6 cellular contexts compared by ENCODE assay signal in genomic region chr19:46616631-46617322, GRCh38. TPM values are rescaled to one million over a fixed set of nuclear protein-coding genes. Genes with fewer than 3 reads are reported as not detected.
DNase-seq lines count a peak whose midpoint lies in the region; ATAC-seq and TF ChIP-seq lines count a peak whose summit lies in the region.

No MANE protein-coding gene starts in this region.

- H3K9me3 ChIP-seq in PC-3 (ENCODE audit: low read length) (no peaks in the 10 kb centered on the region), smooth muscle cell (replicated peaks; ENCODE audit: low read depth) (no peaks in the 10 kb centered on the region)
- no peaks in the 10 kb centered on the region for H3K9me3 ChIP-seq in effector memory CD4-positive, alpha-beta T cell (ENCODE audit: control insufficient read depth, low read length)

- H3K27ac ChIP-seq in PC-3 (ENCODE audit: low read length), result no peak overlapping the region
- peak overlapping the region; percentile 30 for H3K27ac ChIP-seq in effector memory CD4-positive, alpha-beta T cell (ENCODE audit: insufficient read depth, low read length, poor library complexity, severe bottlenecking)
- no peak overlapping the region for H3K27ac ChIP-seq in smooth muscle cell (ENCODE audit: low read depth)

- TF ChIP-seq CTCF in PC-3 (conservative IDR thresholded peaks at IDR 0.05; ENCODE audit: low read depth, low read length) (peak; percentile 69), smooth muscle cell (IDR thresholded peaks at IDR 0.05; ENCODE audit: borderline replicate concordance, insufficient read depth, poor library complexity, severe bottlenecking) (peak; percentile 36)

- intact Hi-C loops in PC-3 (cut with micrococcal nuclease), result no loop called here

- CTCF ChIA-PET in PC-3 (lab: Charles Lee), result interaction anchor here (0.5 to 1.2 kb wide), 3 partner anchors 11 to 137 kb away, joined by 3 to 16 read pairs (median 4); partner anchors contain the start of gene DACT3

- 46% methylated on average over 17 of the region's 17 CpGs for WGBS in smooth muscle cell (ENCODE audit: low lambda C conversion rate)

- no TSS peak for BruUV-seq in PC-3 (replicated peaks; lab: Mats Ljungman, UMichigan)

- H4K20me1 ChIP-seq in PC-3 (ENCODE audit: low read length) (no peaks in the 10 kb centered on the region), smooth muscle cell (ENCODE audit: low read depth) (no peaks in the 10 kb centered on the region)

- no peaks in the 10 kb centered on the region for H3K9me2 ChIP-seq in PC-3 (replicated peaks; ENCODE audit: low read length)

- H3K9ac ChIP-seq in PC-3 (ENCODE audit: low read length) (no peak overlapping the region), smooth muscle cell (ENCODE audit: low read depth) (no peak overlapping the region)

- H2AFZ ChIP-seq in PC-3 (ENCODE audit: low read length), result peak overlapping the region; percentile 34; the same call in 1 of the 2 replicates
- no peak overlapping the region for H2AFZ ChIP-seq in smooth muscle cell (ENCODE audit: low read depth)

- ATAC-seq in PC-3 (peak; percentile 72), HG03196 (IDR thresholded peaks at IDR 0.05; ENCODE audit: unreplicated experiment) (no peak)

- H3K27me3 ChIP-seq in PC-3 (ENCODE audit: low read length) (no peaks in the 10 kb centered on the region), smooth muscle cell (ENCODE audit: low read depth) (no peaks in the 10 kb centered on the region)
- no peaks in the 10 kb centered on the region for H3K27me3 ChIP-seq in effector memory CD4-positive, alpha-beta T cell (replicated peaks; ENCODE audit: control insufficient read depth, insufficient read depth, low read length, poor library complexity, severe bottlenecking)

- H3K79me2 ChIP-seq in PC-3 (ENCODE audit: low read length) (no peaks in the 10 kb centered on the region), smooth muscle cell (ENCODE audit: low read depth) (no peaks in the 10 kb centered on the region)

- DNase-seq in NCI-H2227 (lab: John Stamatoyannopoulos, UW; ENCODE audit: unreplicated experiment), result peak; percentile 39
- no peak for DNase-seq in NCI-H2227 treated with DMSO at 0.1 percent for 48 hours (lab: John Stamatoyannopoulos, UW)
- DNase-seq in PC-3, result peak; percentile 65
- no peak for DNase-seq in effector memory CD4-positive, alpha-beta T cell
- DNase-seq in smooth muscle cell (lab: John Stamatoyannopoulos, UW; ENCODE audit: unreplicated experiment), result peak; percentile 22

- H3K4me1 ChIP-seq in PC-3 (ENCODE audit: insufficient read depth, low read length), result no peaks in the 10 kb centered on the region
- peaks cover 40% of the 10 kb centered on the region for H3K4me1 ChIP-seq in effector memory CD4-positive, alpha-beta T cell (ENCODE audit: control insufficient read depth, insufficient read depth, low read length, poor library complexity, severe bottlenecking)
- peaks cover 9% of the 10 kb centered on the region for H3K4me1 ChIP-seq in smooth muscle cell (ENCODE audit: low read depth)

- H3F3A ChIP-seq in PC-3 (ENCODE audit: low read length, unreplicated experiment) (no peaks in the 10 kb centered on the region), smooth muscle cell (ENCODE audit: low read depth) (no peaks in the 10 kb centered on the region)

- H3K4me2 ChIP-seq in PC-3 (ENCODE audit: low read length) (no peak overlapping the region), smooth muscle cell (peak overlapping the region; percentile 15)

- no peak overlapping the region for H3K4me3 ChIP-seq in PC-3 (ENCODE audit: low read length)
- H3K4me3 ChIP-seq in effector memory CD4-positive, alpha-beta T cell (ENCODE audit: insufficient read depth, low read depth, low read length, poor library complexity, severe bottlenecking), result no peak overlapping the region
- H3K4me3 ChIP-seq in smooth muscle cell, result no peak overlapping the region

- H3K36me3 ChIP-seq in PC-3 (ENCODE audit: low read depth, low read length), result no peaks in the 10 kb centered on the region
- H3K36me3 ChIP-seq in effector memory CD4-positive, alpha-beta T cell (ENCODE audit: control insufficient read depth, insufficient read depth, low read length), result no peaks in the 10 kb centered on the region
- H3K36me3 ChIP-seq in smooth muscle cell (ENCODE audit: low read depth), result no peaks in the 10 kb centered on the region

- POLR2A ChIA-PET in PC-3 (lab: Charles Lee; ENCODE audit: unreplicated experiment), result no interaction called here

RNA-seq across cellular contexts. Expression of gene PTGIR, which starts 8.1 kb away (rescaled TPM):
- total RNA-seq in PC-3 (2014; rRNA removed) (not detected in 2 replicates), smooth muscle cell (0.09 and 2.3 TPM in 2 replicates)
- polyA plus RNA-seq in smooth muscle cell, result 0.81 and 1.3 TPM in 2 replicates

RNA-seq across cellular contexts. Expression of gene CALM3, which starts 15.6 kb away (rescaled TPM):
- total RNA-seq in PC-3 (2014; rRNA removed), result 160 and 217 TPM in 2 replicates
- 152 and 172 TPM in 2 replicates for total RNA-seq in smooth muscle cell
- 165 and 183 TPM in 2 replicates for polyA plus RNA-seq in smooth muscle cell

RNA-seq across cellular contexts. Expression of gene GNG8, which starts 19.2 kb away (rescaled TPM):
- not detected in 2 replicates for total RNA-seq in PC-3 (2014; rRNA removed)
- total RNA-seq in smooth muscle cell, result not detected in 2 replicates
- polyA plus RNA-seq in smooth muscle cell, result 3.3 TPM in 1 of 2 replicates, not detected in the other

RNA-seq across cellular contexts. Expression of gene DACT3, which starts 44.2 kb away (rescaled TPM):
- total RNA-seq in PC-3 (2014; rRNA removed) (1.9 and 3.1 TPM in 2 replicates), smooth muscle cell (6.2 and 12.3 TPM in 2 replicates)
- 19.1 and 22.7 TPM in 2 replicates for polyA plus RNA-seq in smooth muscle cell

Comparison
In these comparisons a context has a peak if more than half of its experiments do, and no peak if none do; other contexts are left out.
1. DNase-seq: peak in NCI-H2227 (single experiment), PC-3 (single experiment) and smooth muscle cell (single experiment); none in NCI-H2227 treated with DMSO at 0.1 percent for 48 hours (single experiment) and effector memory CD4-positive, alpha-beta T cell (0 of 3).